8 cellular contexts compared by ENCODE assay signal in the genomic region with DNA sequence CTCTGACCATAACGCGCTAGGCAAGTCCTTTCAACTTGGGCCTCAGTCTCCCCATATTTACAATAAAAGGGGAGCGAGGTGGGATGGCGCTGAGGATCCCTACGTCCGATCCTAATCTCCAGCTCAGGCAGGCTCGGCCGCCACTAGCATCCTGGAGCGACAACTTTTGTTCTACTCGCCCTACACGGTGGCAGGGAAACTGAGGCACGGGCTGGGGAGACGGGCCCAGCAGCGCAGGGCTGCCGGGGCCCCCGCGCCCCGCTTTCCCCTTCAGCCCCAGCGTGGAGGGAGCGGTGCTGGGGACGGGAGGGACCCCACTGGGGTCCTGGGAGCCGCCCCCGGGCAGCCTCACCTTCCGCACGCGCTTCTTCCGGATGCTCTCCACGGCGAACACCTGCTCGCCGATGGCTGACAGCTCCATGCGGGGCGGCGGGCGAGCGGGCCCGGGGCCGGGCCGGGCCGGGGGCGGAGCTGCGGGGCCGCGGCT. TPM values are rescaled to one million over a fixed set of nuclear protein-coding genes. Genes with fewer than 3 reads are reported as not detected.
DNase-seq lines count a peak whose midpoint lies in the region; ATAC-seq and TF ChIP-seq lines count a peak whose summit lies in the region.

No MANE protein-coding gene starts in this region.

- ATAC-seq in HG02852 (IDR thresholded peaks at IDR 0.05; ENCODE audit: unreplicated experiment) = no peak
- no peak for ATAC-seq in HG02610 (IDR thresholded peaks at IDR 0.05; ENCODE audit: unreplicated experiment)

- H3K36me3 Mint-ChIP-seq in dendritic cell treated with granulocyte-macrophage colony-stimulating factor and Interleukin-4, amounts not matched to agents 40 ng/mL and 50 ng/mL, for 4 days (ENCODE audit: low read depth) = peaks cover 32% of the 10 kb centered on the region
- H3K36me3 Mint-ChIP-seq in nephron (ENCODE audit: low read depth) = no peaks in the 10 kb centered on the region

- no peaks in the 10 kb centered on the region for H3K9me3 ChIP-seq in BE2C
- H3K9me3 ChIP-seq in KOPT-K1 (ENCODE audit: insufficient read depth, low read length, poor library complexity, severe bottlenecking) = no peaks in the 10 kb centered on the region

- TF ChIP-seq CTCF in BE2C (IDR thresholded peaks at IDR 0.05; ENCODE audit: low read depth, low read length) = no peak
- TF ChIP-seq CTCF in nephron (IDR thresholded peaks at IDR 0.05; ENCODE audit: unreplicated experiment in 3 of 3) = no peak

- peak overlapping the region; percentile 53 for H3K4me3 ChIP-seq in BE2C (ENCODE audit: low read depth, low read length)

- H3K27ac ChIP-seq in KOPT-K1 (ENCODE audit: low read depth, low read length, poor library complexity, severe bottlenecking) = peak overlapping the region; percentile 48

- H3K27me3 ChIP-seq in BE2C = peaks cover 38% of the 10 kb centered on the region

- H3K9me3 Mint-ChIP-seq in dendritic cell treated with granulocyte-macrophage colony-stimulating factor and Interleukin-4, amounts not matched to agents 40 ng/mL and 50 ng/mL, for 4 days = no peaks in the 10 kb centered on the region
- no peaks in the 10 kb centered on the region for H3K9me3 Mint-ChIP-seq in nephron

- H3K36me3 ChIP-seq in BE2C (no peaks in the 10 kb centered on the region), KOPT-K1 (ENCODE audit: insufficient read depth, low read length) (no peaks in the 10 kb centered on the region)

- H3K27ac Mint-ChIP-seq in dendritic cell treated with granulocyte-macrophage colony-stimulating factor and Interleukin-4, amounts not matched to agents 40 ng/mL and 50 ng/mL, for 4 days = peak overlapping the region; percentile 32
- H3K27ac Mint-ChIP-seq in nephron = no peak overlapping the region

- DNase-seq in BE2C (no peak), NCI-H524 (lab: John Stamatoyannopoulos, UW) (no peak), iPS-NIHi11 (ENCODE audit: low spot score) (no peak)

- H3K4me1 ChIP-seq in BE2C = no peaks in the 10 kb centered on the region

- intact Hi-C loops in dendritic cell treated with granulocyte-macrophage colony-stimulating factor and Interleukin-4, amounts not matched to agents 40 ng/mL and 50 ng/mL, for 4 days (cut with micrococcal nuclease) = no loop called here

- H3K27me3 Mint-ChIP-seq in dendritic cell treated with granulocyte-macrophage colony-stimulating factor and Interleukin-4, amounts not matched to agents 40 ng/mL and 50 ng/mL, for 4 days = peaks cover 39% of the 10 kb centered on the region
- peaks cover 55% of the 10 kb centered on the region for H3K27me3 Mint-ChIP-seq in nephron (ENCODE audit: low read depth)

- peak overlapping the region; percentile 73 for H3K4me3 Mint-ChIP-seq in dendritic cell treated with granulocyte-macrophage colony-stimulating factor and Interleukin-4, amounts not matched to agents 40 ng/mL and 50 ng/mL, for 4 days
- H3K4me3 Mint-ChIP-seq in nephron = peak overlapping the region; percentile 68 to 85 (median 74)

- peaks cover 53% of the 10 kb centered on the region for H3K4me1 Mint-ChIP-seq in dendritic cell treated with granulocyte-macrophage colony-stimulating factor and Interleukin-4, amounts not matched to agents 40 ng/mL and 50 ng/mL, for 4 days (ENCODE audit: low read depth)
- peaks cover 10% of the 10 kb centered on the region for H3K4me1 Mint-ChIP-seq in nephron

RNA-seq across cellular contexts. Expression of gene CBX7, which starts 0.4 kb away (rescaled TPM):
- not detected for polyA plus RNA-seq in BE2C (2012; ENCODE audit: insufficient read depth, insufficient read length, low read depth)

RNA-seq across cellular contexts. Expression of gene APOBEC3H, which starts 55.0 kb away (rescaled TPM):
- polyA plus RNA-seq in BE2C (2012; ENCODE audit: insufficient read depth, insufficient read length, low read depth) = not detected
